In the genomic region with DNA sequence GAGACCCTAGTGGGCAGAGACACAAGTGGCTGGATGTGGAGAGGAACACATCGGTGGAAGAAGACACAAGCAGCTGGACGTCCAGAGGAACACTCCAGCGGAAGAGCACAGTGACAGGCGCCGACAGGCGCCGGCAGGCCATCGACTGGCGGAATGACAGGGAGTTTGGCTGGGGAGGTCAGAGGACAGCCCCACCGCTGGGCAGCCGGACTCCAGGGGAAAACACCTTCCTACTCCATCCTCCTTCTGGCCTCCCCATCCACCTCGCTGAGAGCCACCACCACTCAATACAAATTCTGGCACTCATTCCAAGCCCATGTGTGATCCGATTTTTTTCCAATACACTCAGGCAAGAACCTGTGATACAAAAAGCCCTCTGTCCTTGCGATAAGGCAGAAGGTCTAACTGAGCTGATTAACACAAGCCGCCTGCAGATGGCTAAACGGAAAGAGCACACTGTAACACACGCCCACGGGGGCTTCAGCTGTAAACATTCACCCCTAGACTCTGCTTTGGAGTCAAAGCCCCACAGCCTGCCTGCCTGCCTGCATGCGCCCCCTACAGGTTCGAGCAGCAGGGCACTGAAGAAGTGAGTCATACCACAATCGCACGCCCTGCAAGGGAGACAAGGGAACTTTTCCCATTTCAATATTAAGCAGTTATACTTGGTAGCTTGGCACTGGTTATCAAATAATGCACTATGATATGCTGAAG, we compare ENCODE assay signal across 8 cellular contexts. TPM values are rescaled to one million over a fixed set of nuclear protein-coding genes. Genes with fewer than 3 reads are reported as not detected.
DNase-seq lines count a peak whose midpoint lies in the region; ATAC-seq, FAIRE-seq and TF ChIP-seq lines count a peak whose summit lies in the region.

No MANE protein-coding gene starts in this region.

- 81% methylated on average over 20 of the region's 22 CpGs for WGBS in mesenchymal stem cell
- WGBS in lower leg skin, 2 donors = 51 to 61% methylated on average over 22 of the region's 22 CpGs

- no peaks in the 10 kb centered on the region for H3K36me3 Mint-ChIP-seq in astrocyte (ENCODE audit: low read depth, unreplicated experiment)
- H3K36me3 Mint-ChIP-seq in naive thymus-derived CD8-positive, alpha-beta T cell = no peaks in the 10 kb centered on the region

- H4K20me1 ChIP-seq in astrocyte (ENCODE audit: insufficient read depth, low read length) = no peaks in the 10 kb centered on the region

- no peak overlapping the region for H3K9ac ChIP-seq in astrocyte (ENCODE audit: low read length)
- H3K9ac ChIP-seq in mesenchymal stem cell (ENCODE audit: low read length) = no peak overlapping the region

- H3K36me3 ChIP-seq in astrocyte (ENCODE audit: insufficient read depth, low read length) (no peaks in the 10 kb centered on the region), mesenchymal stem cell (ENCODE audit: control insufficient read depth in 1 of 2, insufficient read depth in 2 of 2, low read depth in 1 of 2, low read length in 2 of 2) (no peaks in the 10 kb centered on the region)

- no peak overlapping the region for H2BK5ac ChIP-seq in mesenchymal stem cell (ENCODE audit: low read depth, low read length, poor library complexity, severe bottlenecking)

- DNase-seq in DMS53 (lab: John Stamatoyannopoulos, UW) = peak; percentile 65
- peak; percentile 15 for DNase-seq in astrocyte (ENCODE audit: low read depth)
- peak; percentile 17 for DNase-seq in mesenchymal stem cell
- no peak for DNase-seq in glomerular visceral epithelial cell (ENCODE audit: extremely low spot score)
- no peak for DNase-seq in lower leg skin (ENCODE audit: low spot score in 2 of 2)
- no peak for DNase-seq in NCI-H2081 treated with DMSO at 0.1 percent for 48 hours (lab: John Stamatoyannopoulos, UW)
- no peak for DNase-seq in naive thymus-derived CD8-positive, alpha-beta T cell

- no peak overlapping the region for H3K23ac ChIP-seq in mesenchymal stem cell (ENCODE audit: low read length in 2 of 2)

- H3K27me3 ChIP-seq in astrocyte (ENCODE audit: insufficient read depth, low read length) (no peaks in the 10 kb centered on the region), mesenchymal stem cell (ENCODE audit: control insufficient read depth in 1 of 2, insufficient read depth in 1 of 2, low read length in 2 of 2) (no peaks in the 10 kb centered on the region)

- H2AFZ ChIP-seq in astrocyte (ENCODE audit: low read depth, low read length) (no peak overlapping the region), mesenchymal stem cell (ENCODE audit: low read depth, low read length) (no peak overlapping the region)

- H3K9me3 ChIP-seq in astrocyte (ENCODE audit: insufficient read depth, low read depth, low read length) = no peaks in the 10 kb centered on the region
- H3K9me3 ChIP-seq in mesenchymal stem cell (ENCODE audit: control insufficient read depth, low read length) = no peaks in the 10 kb centered on the region

- no peak overlapping the region for H3K18ac ChIP-seq in mesenchymal stem cell (ENCODE audit: low read depth in 1 of 2, low read length in 2 of 2)

- H3K27me3 Mint-ChIP-seq in astrocyte (ENCODE audit: low read depth, unreplicated experiment) = peaks cover 2% of the 10 kb centered on the region
- H3K27me3 Mint-ChIP-seq in naive thymus-derived CD8-positive, alpha-beta T cell = no peaks in the 10 kb centered on the region

- H3K27ac Mint-ChIP-seq in astrocyte (ENCODE audit: unreplicated experiment) = no peak overlapping the region
- H3K27ac Mint-ChIP-seq in naive thymus-derived CD8-positive, alpha-beta T cell = peak overlapping the region in 1 of 10 donors; percentile 69

- H2BK12ac ChIP-seq in mesenchymal stem cell (ENCODE audit: low read length in 2 of 2) = peak overlapping the region in 1 of 2 experiments; percentile 26

- H3K27ac ChIP-seq in astrocyte (ENCODE audit: low read depth, low read length) (no peak overlapping the region), mesenchymal stem cell (ENCODE audit: low read length, poor library complexity, severe bottlenecking) (no peak overlapping the region)

- H3K14ac ChIP-seq in mesenchymal stem cell (ENCODE audit: low read length in 2 of 2) = no peak overlapping the region

- no peaks in the 10 kb centered on the region for H3K79me2 ChIP-seq in astrocyte (ENCODE audit: insufficient read depth, low read length)

- peak; percentile 27 for ATAC-seq in HG02759 (IDR thresholded peaks at IDR 0.05; ENCODE audit: unreplicated experiment)
- ATAC-seq in naive thymus-derived CD8-positive, alpha-beta T cell = no peak

- H3K4me1 Mint-ChIP-seq in astrocyte (ENCODE audit: low read depth, unreplicated experiment) = peaks cover 7% of the 10 kb centered on the region
- H3K4me1 Mint-ChIP-seq in naive thymus-derived CD8-positive, alpha-beta T cell = peaks cover 0 to 2% (median 0%) of the 10 kb centered on the region in 4 donors

- no peak for TF ChIP-seq POLR2A in lower leg skin (IDR thresholded peaks at IDR 0.05)

- H2BK15ac ChIP-seq in mesenchymal stem cell (ENCODE audit: low read depth, poor library complexity, severe bottlenecking) = peak overlapping the region; percentile 39

- H3K4me3 ChIP-seq in astrocyte (ENCODE audit: insufficient read depth, low read depth, low read length) (no peak overlapping the region), mesenchymal stem cell (ENCODE audit: insufficient read depth in 1 of 2, low read depth in 1 of 2, low read length in 2 of 2) (no peak overlapping the region), lower leg skin (ENCODE audit: low read depth, poor library complexity, severe bottlenecking) (no peak overlapping the region)

- intact Hi-C loops in lower leg skin (cut with DNase I; ENCODE audit: low total_unique reads) = no loop called here

- no peak overlapping the region for H2AK5ac ChIP-seq in mesenchymal stem cell (ENCODE audit: low read length, severe bottlenecking)

- H3K4me3 Mint-ChIP-seq in astrocyte (ENCODE audit: unreplicated experiment) = no peak overlapping the region
- no peak overlapping the region for H3K4me3 Mint-ChIP-seq in naive thymus-derived CD8-positive, alpha-beta T cell

- H3K4ac ChIP-seq in mesenchymal stem cell (ENCODE audit: low read depth in 1 of 2, low read length in 2 of 2) = no peak overlapping the region

- peak overlapping the region; percentile 2 for H4K91ac ChIP-seq in mesenchymal stem cell (ENCODE audit: low read length)

- FAIRE-seq in astrocyte (lab: Jason Lieb, UNC) = no peak

- H3K4me1 ChIP-seq in astrocyte (ENCODE audit: insufficient read depth, low read length) = peaks cover 6% of the 10 kb centered on the region
- no peaks in the 10 kb centered on the region for H3K4me1 ChIP-seq in mesenchymal stem cell (ENCODE audit: control insufficient read depth, insufficient read depth, low read depth, low read length)

- no peak overlapping the region for H4K8ac ChIP-seq in mesenchymal stem cell (ENCODE audit: low read length)

- H2BK120ac ChIP-seq in mesenchymal stem cell (ENCODE audit: low read depth, low read length) = peak overlapping the region; percentile 11

- no peak overlapping the region for H3K4me2 ChIP-seq in astrocyte (ENCODE audit: low read length)
- no peak overlapping the region for H3K4me2 ChIP-seq in mesenchymal stem cell (ENCODE audit: low read length, poor library complexity, severe bottlenecking)

- POLR2A ChIA-PET in naive thymus-derived CD8-positive, alpha-beta T cell (lab: Charles Lee) = no interaction called here

- TF ChIP-seq CTCF in astrocyte (IDR thresholded peaks at IDR 0.05; ENCODE audit: insufficient read depth, low read depth, low read length) = peak; percentile 28
- no peak for TF ChIP-seq CTCF in lower leg skin (IDR thresholded peaks at IDR 0.05)

- no peaks in the 10 kb centered on the region for H3K79me1 ChIP-seq in mesenchymal stem cell (replicated peaks; ENCODE audit: low read length, poor library complexity, severe bottlenecking)

- no peaks in the 10 kb centered on the region for H3K9me3 Mint-ChIP-seq in astrocyte (ENCODE audit: unreplicated experiment)
- H3K9me3 Mint-ChIP-seq in naive thymus-derived CD8-positive, alpha-beta T cell = peaks cover 0 to 11% (median 5%) of the 10 kb centered on the region in 9 donors

RNA-seq across cellular contexts. Expression of gene LRP1B, which starts 50.2 kb away (rescaled TPM):
- total RNA-seq in astrocyte (1.5 and 2.5 TPM in 2 replicates), lower leg skin (1 to 10 TPM in 2 of 4 donors, under 1 TPM in 2; 0.80 to 1.6 (median 1.0) TPM)
- 0.65 TPM for polyA plus RNA-seq in mesenchymal stem cell (2013, experiment 1 of 2)
- polyA plus RNA-seq in mesenchymal stem cell (2013, experiment 2 of 2) = 0.56 TPM
- total RNA-seq in naive thymus-derived CD8-positive, alpha-beta T cell = not detected
- not detected for polyA plus RNA-seq in naive thymus-derived CD8-positive, alpha-beta T cell

Comparison
In these comparisons a context has a peak if more than half of its experiments do, and no peak if none do; other contexts are left out.
1. DNase-seq: peak in DMS53 (single experiment), astrocyte (single experiment) and mesenchymal stem cell (single experiment); none in glomerular visceral epithelial cell (single experiment), lower leg skin (0 of 2), NCI-H2081 treated with DMSO at 0.1 percent for 48 hours (single experiment) and naive thymus-derived CD8-positive, alpha-beta T cell (0 of 10).